In the genomic region with DNA sequence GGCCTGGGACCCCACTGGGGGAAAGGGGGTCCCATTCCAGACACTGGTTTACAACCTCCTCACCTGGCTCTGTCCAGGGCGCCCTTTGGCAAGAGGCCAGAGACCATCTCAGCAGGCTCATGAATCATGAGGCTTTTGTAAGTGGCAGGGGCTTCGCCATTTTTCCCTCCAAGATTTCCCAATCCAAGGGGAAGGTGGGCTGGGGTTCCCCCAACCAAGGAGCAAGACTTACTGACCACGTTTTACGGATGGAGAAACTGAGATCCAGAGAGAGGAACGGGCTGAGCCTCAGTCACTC, we compare ENCODE assay signal across 12 cellular contexts.
A peak's percentile ranks its signal among the peaks of the same experiment; 100 is the strongest.
DNase-seq lines count a peak whose midpoint lies in the region; TF ChIP-seq lines count a peak whose summit lies in the region.
"Had no signal": no experiment of that assay in that cellular context is flagged by ENCODE, and none has a peak within 500 bp of the region (broad histone marks: within the 10 kb centered on the region; RNA-seq: fewer than 3 reads in every experiment).

No MANE protein-coding gene starts in this region.

- H3K27me3 ChIP-seq in right atrium auricular region: no peaks in the 10 kb centered on the region
- H3K27me3 ChIP-seq: BLaER1 treated with 17β-estradiol and CSF1 and Interleukin-3, amounts not matched to agents 10 nM and 100 nM had no signal

- no peaks in the 10 kb centered on the region for H3K4me1 ChIP-seq in right atrium auricular region

- no peak overlapping the region for H3K27ac ChIP-seq in right atrium auricular region
- H3K27ac ChIP-seq: BLaER1 treated with 17β-estradiol and CSF1 and Interleukin-3, amounts not matched to agents 10 nM and 100 nM had no signal

- peak; percentile 55 for DNase-seq in right atrium auricular region (ENCODE audit: low spot score)
- DNase-seq in cardiac septum (ENCODE audit: low spot score): no peak
- peak; percentile 49 for DNase-seq in islet precursor cell
- DNase-seq in pons (ENCODE audit: low spot score): peak; percentile 0
- no peak for DNase-seq in NCI-H1092 treated with DMSO at 0.1 percent for 48 hours (lab: John Stamatoyannopoulos, UW)
- no peak for DNase-seq in cerebellar nuclear complex (lab: John Stamatoyannopoulos, UW)
- no peak for DNase-seq in NCI-H2227 (lab: John Stamatoyannopoulos, UW; ENCODE audit: unreplicated experiment)
- DNase-seq: ACHN; CD4-positive, CD25-positive, alpha-beta regulatory T cell; DMS53; GF-D8 had no signal

- H3K36me3 ChIP-seq in right atrium auricular region: no peaks in the 10 kb centered on the region
- H3K36me3 ChIP-seq: BLaER1 treated with 17β-estradiol and CSF1 and Interleukin-3, amounts not matched to agents 10 nM and 100 nM had no signal

- H3K9me3 ChIP-seq in right atrium auricular region: no peaks in the 10 kb centered on the region

- intact Hi-C loops in cardiac septum (cut with DNase I): no loop called here

- no peak overlapping the region for H3K4me3 ChIP-seq in right atrium auricular region
- H3K4me3 ChIP-seq: BLaER1 treated with 17β-estradiol and CSF1 and Interleukin-3, amounts not matched to agents 10 nM and 100 nM had no signal

- no peak for TF ChIP-seq CTCF in right atrium auricular region (IDR thresholded peaks at IDR 0.05)

Comparison
In these comparisons a context has a peak if more than half of its experiments do, and no peak if none do; other contexts are left out.
1. DNase-seq: peak in right atrium auricular region (single experiment), islet precursor cell (single experiment) and pons (single experiment); none in cardiac septum (single experiment), NCI-H1092 treated with DMSO at 0.1 percent for 48 hours (single experiment), cerebellar nuclear complex (0 of 2) and NCI-H2227 (single experiment).